17 cellular contexts compared by ENCODE assay signal in the genomic region with DNA sequence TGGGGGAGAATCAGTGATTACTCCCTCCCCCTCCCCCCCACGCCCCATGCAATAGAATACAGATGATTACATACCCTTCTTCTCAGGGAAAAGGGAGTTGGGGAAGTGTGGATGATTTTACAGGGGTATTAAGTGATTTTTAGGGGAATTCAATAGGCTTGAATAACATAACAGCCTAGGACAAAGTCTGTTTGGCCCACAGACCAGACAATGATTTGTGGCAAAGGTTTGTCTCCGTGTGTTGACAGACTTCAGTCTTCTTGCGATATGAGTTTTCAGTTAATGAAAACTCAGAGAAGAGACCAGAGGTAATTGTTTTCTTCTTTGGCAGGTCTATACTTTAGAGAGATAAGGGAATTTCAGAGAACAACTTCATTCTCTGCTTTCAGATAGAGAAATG.
DNase-seq lines count a peak whose midpoint lies in the region; ATAC-seq and TF ChIP-seq lines count a peak whose summit lies in the region.
"Had no signal": no experiment of that assay in that cellular context is flagged by ENCODE, and none has a peak within 500 bp of the region (broad histone marks: within the 10 kb centered on the region; RNA-seq: fewer than 3 reads in every experiment).

No MANE protein-coding gene starts in this region.

- H3K9me3 ChIP-seq in RWPE2 (ENCODE audit: severe bottlenecking): no peaks in the 10 kb centered on the region
- H3K9me3 ChIP-seq: psoas muscle had no signal

- peak overlapping the region; percentile 79 for H2BK15ac ChIP-seq in mesendoderm (replicated peaks; ENCODE audit: low read depth)

- H3K9me3 Mint-ChIP-seq in activated CD4-positive, alpha-beta T cell treated with anti-CD3 and anti-CD28 coated beads for 36 hours (ENCODE audit: low read depth): no peaks in the 10 kb centered on the region
- peaks cover 4% of the 10 kb centered on the region; the same call in 1 of the 3 replicates for H3K9me3 Mint-ChIP-seq in GM23338
- H3K9me3 Mint-ChIP-seq: effector memory CD8-positive, alpha-beta T cell; stimulated activated naive CD8-positive, alpha-beta T cell treated with anti-CD3 and anti-CD28 coated beads, Interleukin-15, amount 100 ng/mL, for 72 hours had no signal

- intact Hi-C loops in activated CD4-positive, alpha-beta T cell treated with anti-CD3 and anti-CD28 coated beads for 36 hours (cut with DNase I, micrococcal nuclease): loop anchor here in 1 of 2 experiments (5.0 kb wide), 1 partner anchor 535 kb away; no protein-coding TSS in a partner anchor

- peak overlapping the region; percentile 20 for H3K9ac ChIP-seq in mesendoderm (ENCODE audit: low read length)

- no peak overlapping the region for H2BK120ac ChIP-seq in mesendoderm (ENCODE audit: low read depth, low read length)

- no peaks in the 10 kb centered on the region for H3K27me3 ChIP-seq in GM23338 (ENCODE audit: insufficient read depth)
- no peaks in the 10 kb centered on the region for H3K27me3 ChIP-seq in RWPE2 (ENCODE audit: insufficient read depth, poor library complexity, severe bottlenecking)
- H3K27me3 ChIP-seq in mesendoderm (ENCODE audit: insufficient read depth, low read length, poor library complexity): no peaks in the 10 kb centered on the region

- peak overlapping the region; percentile 65 for H3K56ac ChIP-seq in mesendoderm (ENCODE audit: low read length)

- no peaks in the 10 kb centered on the region for H3K9me2 ChIP-seq in GM23338 (ENCODE audit: insufficient read depth)

- no peak overlapping the region for H3K4me3 Mint-ChIP-seq in activated CD4-positive, alpha-beta T cell treated with anti-CD3 and anti-CD28 coated beads for 36 hours
- H3K4me3 Mint-ChIP-seq in GM23338: peak overlapping the region; percentile 32; the same call in 1 of the 3 replicates
- H3K4me3 Mint-ChIP-seq: effector memory CD8-positive, alpha-beta T cell; stimulated activated naive CD8-positive, alpha-beta T cell treated with anti-CD3 and anti-CD28 coated beads, Interleukin-15, amount 100 ng/mL, for 72 hours had no signal

- H3K23ac ChIP-seq in mesendoderm (ENCODE audit: low read length): no peak overlapping the region

- POLR2A ChIA-PET in activated CD4-positive, alpha-beta T cell treated with anti-CD3 and anti-CD28 coated beads for 36 hours (lab: Charles Lee): interaction anchor here (1.0 kb wide), 1 partner anchor 76 kb away, joined by 4 read pairs; a partner anchor contains a TSS

- no peaks in the 10 kb centered on the region for H3K27me3 Mint-ChIP-seq in activated CD4-positive, alpha-beta T cell treated with anti-CD3 and anti-CD28 coated beads for 36 hours
- H3K27me3 Mint-ChIP-seq in GM23338 (ENCODE audit: insufficient read depth, low read depth, poor library complexity): peaks cover 36% of the 10 kb centered on the region
- H3K27me3 Mint-ChIP-seq: CD8-positive, alpha-beta memory T cell; effector memory CD8-positive, alpha-beta T cell; stimulated activated naive CD8-positive, alpha-beta T cell treated with anti-CD3 and anti-CD28 coated beads, Interleukin-15, amount 100 ng/mL, for 72 hours had no signal

- DNase-seq in activated CD4-positive, alpha-beta T cell treated with anti-CD3 and anti-CD28 coated beads for 36 hours: no peak
- DNase-seq in activated CD4-positive, alpha-beta T cell treated with anti-CD3 and anti-CD28 coated beads for 48 hours: no peak
- no peak for DNase-seq in GM23338 (ENCODE audit: low spot score)
- no peak for DNase-seq in RWPE2 (ENCODE audit: low spot score)
- no peak for DNase-seq in mesendoderm
- DNase-seq in NCI-H69 (lab: John Stamatoyannopoulos, UW): no peak
- no peak for DNase-seq in DMS53 (lab: John Stamatoyannopoulos, UW)
- DNase-seq: ACHN; CD8-positive, alpha-beta memory T cell; central memory CD4-positive, alpha-beta T cell; effector memory CD8-positive, alpha-beta T cell; HCEC 1CT; NCI-H1092; NCI-H345; psoas muscle; stimulated activated naive CD8-positive, alpha-beta T cell treated with anti-CD3 and anti-CD28 coated beads, Interleukin-15, amount 100 ng/mL, for 72 hours had no signal

- peaks cover 3% of the 10 kb centered on the region for H3K36me3 Mint-ChIP-seq in activated CD4-positive, alpha-beta T cell treated with anti-CD3 and anti-CD28 coated beads for 36 hours (ENCODE audit: low read depth)
- H3K36me3 Mint-ChIP-seq in GM23338 (ENCODE audit: low read depth): no peaks in the 10 kb centered on the region; the same call in 2 of the 3 replicates

- no CpG with 5 or more reads among the region's 3 CpGs for WGBS in mesendoderm (ENCODE audit: extremely low coverage, insufficient coverage, low lambda C conversion rate)

- H3K4me1 ChIP-seq in GM23338 (ENCODE audit: insufficient read depth): peaks cover 3% of the 10 kb centered on the region; the same call in 1 of the 2 replicates
- H3K4me1 ChIP-seq in RWPE2 (ENCODE audit: insufficient read depth, poor library complexity, severe bottlenecking): peaks cover 5% of the 10 kb centered on the region
- H3K4me1 ChIP-seq in mesendoderm (ENCODE audit: control insufficient read depth, low read depth, low read length): no peaks in the 10 kb centered on the region
- H3K4me1 ChIP-seq: psoas muscle had no signal

- H4K20me1 ChIP-seq in GM23338 (replicated peaks; ENCODE audit: insufficient read depth): no peaks in the 10 kb centered on the region

- H3K27ac ChIP-seq in GM23338 (ENCODE audit: low read depth) (peak overlapping the region; percentile 93), RWPE2 (ENCODE audit: poor library complexity, severe bottlenecking) (peak overlapping the region; percentile 91), mesendoderm (ENCODE audit: low read depth, low read length) (no peak overlapping the region)
- H3K27ac ChIP-seq: psoas muscle had no signal

- CTCF ChIA-PET in activated CD4-positive, alpha-beta T cell treated with anti-CD3 and anti-CD28 coated beads for 36 hours (lab: Charles Lee): no interaction called here

- H2AK5ac ChIP-seq in mesendoderm (ENCODE audit: low read length): no peak overlapping the region

- H4K8ac ChIP-seq in mesendoderm (ENCODE audit: low read depth, low read length): no peak overlapping the region

- no peak for TF ChIP-seq CTCF in GM23338 (conservative IDR thresholded peaks at IDR 0.05; ENCODE audit: low read depth in 2 of 2)
- TF ChIP-seq CTCF in RWPE2 (IDR thresholded peaks at IDR 0.05; ENCODE audit: poor library complexity, severe bottlenecking): no peak

- H3K36me3 ChIP-seq in GM23338 (ENCODE audit: insufficient read depth) (no peaks in the 10 kb centered on the region), RWPE2 (ENCODE audit: low read depth) (no peaks in the 10 kb centered on the region), mesendoderm (ENCODE audit: control insufficient read depth, insufficient read depth, low read length) (no peaks in the 10 kb centered on the region)

- no peak overlapping the region for H3K18ac ChIP-seq in mesendoderm (ENCODE audit: low read length)

- no peak overlapping the region for H2AFZ ChIP-seq in GM23338

- ATAC-seq in activated CD4-positive, alpha-beta T cell treated with anti-CD3 and anti-CD28 coated beads for 36 hours: no peak
- ATAC-seq in GM23338: no peak
- no peak for ATAC-seq in RWPE2 (ENCODE audit: low read depth)
- ATAC-seq in GM19023 (IDR thresholded peaks at IDR 0.05; ENCODE audit: unreplicated experiment): no peak
- ATAC-seq: effector memory CD8-positive, alpha-beta T cell; psoas muscle; stimulated activated naive CD8-positive, alpha-beta T cell treated with anti-CD3 and anti-CD28 coated beads, Interleukin-15, amount 100 ng/mL, for 72 hours had no signal

- no peak overlapping the region for H2BK5ac ChIP-seq in mesendoderm (ENCODE audit: low read length)

- H3K79me1 ChIP-seq in mesendoderm (ENCODE audit: low read length): no peaks in the 10 kb centered on the region

- H3K79me2 ChIP-seq in GM23338 (replicated peaks; ENCODE audit: insufficient read depth): no peaks in the 10 kb centered on the region
- no peaks in the 10 kb centered on the region for H3K79me2 ChIP-seq in mesendoderm (ENCODE audit: control insufficient read depth, insufficient read depth, low read length)

- peak overlapping the region; percentile 36 for H3K4ac ChIP-seq in mesendoderm (ENCODE audit: low read depth, low read length)

- peaks cover 32% of the 10 kb centered on the region for H3K4me1 Mint-ChIP-seq in activated CD4-positive, alpha-beta T cell treated with anti-CD3 and anti-CD28 coated beads for 36 hours
- H3K4me1 Mint-ChIP-seq in GM23338: peaks cover 33% of the 10 kb centered on the region

- no peak overlapping the region for H4K5ac ChIP-seq in mesendoderm (ENCODE audit: low read length)

- peaks cover 5% of the 10 kb centered on the region; the same call in 1 of the 2 replicates for H3F3A ChIP-seq in GM23338 (replicated peaks; ENCODE audit: low read depth)

- H3K4me3 ChIP-seq in GM23338: no peak overlapping the region
- H3K4me3 ChIP-seq in RWPE2 (ENCODE audit: severe bottlenecking): no peak overlapping the region
- no peak overlapping the region for H3K4me3 ChIP-seq in mesendoderm (ENCODE audit: low read length)
- H3K4me3 ChIP-seq: psoas muscle had no signal

- H3K4me2 ChIP-seq in GM23338: no peak overlapping the region
- H3K4me2 ChIP-seq in mesendoderm (ENCODE audit: low read length): no peak overlapping the region

- H3K27ac Mint-ChIP-seq in activated CD4-positive, alpha-beta T cell treated with anti-CD3 and anti-CD28 coated beads for 36 hours: peak overlapping the region; percentile 67
- peak overlapping the region; percentile 99 for H3K27ac Mint-ChIP-seq in GM23338
- H3K27ac Mint-ChIP-seq: effector memory CD8-positive, alpha-beta T cell had no signal

TF ChIP-seq in GM23338, 12 proteins besides CTCF, POLR2A, EP300 and RAD21 (continues in another document):
- TF ChIP-seq ZNF331 (CRISPR knock-in tag; IDR thresholded peaks at IDR 0.05; ENCODE audit: low read depth) (no peak), NANOG (IDR thresholded peaks at IDR 0.05; ENCODE audit: borderline replicate concordance) (no peak), ZNF114 (CRISPR knock-in tag; IDR thresholded peaks at IDR 0.05) (no peak), JUNB (IDR thresholded peaks at IDR 0.05; ENCODE audit: unreplicated experiment) (no peak)
